2 cellular contexts compared by ENCODE assay signal in the genomic region with DNA sequence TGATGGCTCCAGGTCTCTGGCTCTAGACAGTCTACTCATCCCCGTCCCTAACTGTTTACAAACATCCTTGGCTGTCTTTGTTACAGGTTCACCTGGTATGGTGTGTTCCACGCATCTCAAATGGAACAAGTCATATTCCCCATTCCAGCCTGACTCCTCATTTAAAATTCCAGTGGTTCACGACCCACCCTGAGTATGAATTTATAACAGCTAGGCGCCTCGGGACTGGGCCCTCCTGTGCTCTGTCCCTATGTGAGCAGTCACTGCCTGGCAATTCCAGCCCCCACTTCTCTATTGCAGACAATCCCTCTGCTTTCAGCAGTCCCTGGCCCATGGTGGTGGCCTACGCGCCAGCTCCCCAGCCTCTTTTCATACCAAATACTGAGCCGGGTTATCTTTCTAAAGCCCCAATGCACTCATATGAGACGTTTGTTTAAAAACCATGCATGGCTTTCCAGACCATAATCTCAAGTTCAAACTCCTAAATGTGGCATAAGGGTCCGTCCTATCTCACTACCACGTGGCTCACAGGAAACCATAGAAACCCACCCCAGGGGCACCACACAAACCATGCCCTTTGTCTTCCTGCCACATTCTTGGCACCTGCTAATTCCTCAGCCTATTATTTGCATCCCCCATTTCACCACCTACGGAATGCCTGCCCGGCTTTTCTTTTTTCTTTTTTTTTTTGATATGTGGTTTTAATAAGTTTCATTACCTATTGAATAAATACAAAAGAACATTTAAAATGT.
TF ChIP-seq lines count a peak whose summit lies in the region.

No MANE protein-coding gene starts in this region.

TF ChIP-seq in SK-N-SH, 30 proteins besides CTCF, POLR2A, EP300 and RAD21 (continued from another document):
- TF ChIP-seq, protein P1, sequence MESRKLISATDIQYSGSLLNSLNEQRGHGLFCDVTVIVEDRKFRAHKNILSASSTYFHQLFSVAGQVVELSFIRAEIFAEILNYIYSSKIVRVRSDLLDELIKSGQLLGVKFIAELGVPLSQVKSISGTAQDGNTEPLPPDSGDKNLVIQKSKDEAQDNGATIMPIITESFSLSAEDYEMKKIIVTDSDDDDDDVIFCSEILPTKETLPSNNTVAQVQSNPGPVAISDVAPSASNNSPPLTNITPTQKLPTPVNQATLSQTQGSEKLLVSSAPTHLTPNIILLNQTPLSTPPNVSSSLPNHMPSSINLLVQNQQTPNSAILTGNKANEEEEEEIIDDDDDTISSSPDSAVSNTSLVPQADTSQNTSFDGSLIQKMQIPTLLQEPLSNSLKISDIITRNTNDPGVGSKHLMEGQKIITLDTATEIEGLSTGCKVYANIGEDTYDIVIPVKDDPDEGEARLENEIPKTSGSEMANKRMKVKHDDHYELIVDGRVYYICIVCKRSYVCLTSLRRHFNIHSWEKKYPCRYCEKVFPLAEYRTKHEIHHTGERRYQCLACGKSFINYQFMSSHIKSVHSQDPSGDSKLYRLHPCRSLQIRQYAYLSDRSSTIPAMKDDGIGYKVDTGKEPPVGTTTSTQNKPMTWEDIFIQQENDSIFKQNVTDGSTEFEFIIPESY (IDR thresholded peaks at IDR 0.05; ENCODE audit: borderline replicate concordance, low read depth), result no peak
- TF ChIP-seq SMC3 (IDR thresholded peaks at IDR 0.05; ENCODE audit: low read depth, low read length) (no peak), MEF2A (IDR thresholded peaks at IDR 0.05; ENCODE audit: borderline replicate concordance, low read depth) (no peak), GABPA (IDR thresholded peaks at IDR 0.05; ENCODE audit: low read depth) (no peak), GATA2 (CRISPR knock-in tag; IDR thresholded peaks at IDR 0.05) (no peak), RFX5 (IDR thresholded peaks at IDR 0.05; ENCODE audit: low read length) (no peak), TAF1 (IDR thresholded peaks at IDR 0.05; ENCODE audit: borderline replicate concordance, low read depth, low read length) (no peak), ELF1 (IDR thresholded peaks at IDR 0.05) (no peak), NRF1 (IDR thresholded peaks at IDR 0.05; ENCODE audit: low read depth, low read length) (no peak)
- TF ChIP-seq, protein P2, sequence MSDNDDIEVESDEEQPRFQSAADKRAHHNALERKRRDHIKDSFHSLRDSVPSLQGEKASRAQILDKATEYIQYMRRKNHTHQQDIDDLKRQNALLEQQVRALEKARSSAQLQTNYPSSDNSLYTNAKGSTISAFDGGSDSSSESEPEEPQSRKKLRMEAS (IDR thresholded peaks at IDR 0.05; ENCODE audit: low read depth), result no peak
TF ChIP-seq in SK-N-SH: peak in this region for 0.

TF ChIP-seq in SK-N-SH treated with all-trans-retinoic acid at 6 μM for 48 hours, 23 proteins besides CTCF, POLR2A, EP300 and RAD21 (continued from another document):
- TF ChIP-seq, protein P3, sequence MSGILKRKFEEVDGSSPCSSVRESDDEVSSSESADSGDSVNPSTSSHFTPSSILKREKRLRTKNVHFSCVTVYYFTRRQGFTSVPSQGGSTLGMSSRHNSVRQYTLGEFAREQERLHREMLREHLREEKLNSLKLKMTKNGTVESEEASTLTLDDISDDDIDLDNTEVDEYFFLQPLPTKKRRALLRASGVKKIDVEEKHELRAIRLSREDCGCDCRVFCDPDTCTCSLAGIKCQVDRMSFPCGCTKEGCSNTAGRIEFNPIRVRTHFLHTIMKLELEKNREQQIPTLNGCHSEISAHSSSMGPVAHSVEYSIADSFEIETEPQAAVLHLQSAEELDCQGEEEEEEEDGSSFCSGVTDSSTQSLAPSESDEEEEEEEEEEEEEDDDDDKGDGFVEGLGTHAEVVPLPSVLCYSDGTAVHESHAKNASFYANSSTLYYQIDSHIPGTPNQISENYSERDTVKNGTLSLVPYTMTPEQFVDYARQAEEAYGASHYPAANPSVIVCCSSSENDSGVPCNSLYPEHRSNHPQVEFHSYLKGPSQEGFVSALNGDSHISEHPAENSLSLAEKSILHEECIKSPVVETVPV (CRISPR knock-in tag; IDR thresholded peaks at IDR 0.05), result no peak
- TF ChIP-seq TOX (CRISPR knock-in tag; IDR thresholded peaks at IDR 0.05; ENCODE audit: borderline replicate concordance) (no peak), ZNF565 (CRISPR knock-in tag; conservative IDR thresholded peaks at IDR 0.05; ENCODE audit: low read depth) (no peak), CSDC2 (CRISPR knock-in tag; IDR thresholded peaks at IDR 0.05) (no peak), ARNTL (CRISPR knock-in tag; IDR thresholded peaks at IDR 0.05; ENCODE audit: borderline replicate concordance, low read depth) (no peak), ZFP30 (CRISPR knock-in tag; IDR thresholded peaks at IDR 0.05) (no peak), GLIS3 (CRISPR knock-in tag; IDR thresholded peaks at IDR 0.05) (no peak)
- TF ChIP-seq, protein P4, sequence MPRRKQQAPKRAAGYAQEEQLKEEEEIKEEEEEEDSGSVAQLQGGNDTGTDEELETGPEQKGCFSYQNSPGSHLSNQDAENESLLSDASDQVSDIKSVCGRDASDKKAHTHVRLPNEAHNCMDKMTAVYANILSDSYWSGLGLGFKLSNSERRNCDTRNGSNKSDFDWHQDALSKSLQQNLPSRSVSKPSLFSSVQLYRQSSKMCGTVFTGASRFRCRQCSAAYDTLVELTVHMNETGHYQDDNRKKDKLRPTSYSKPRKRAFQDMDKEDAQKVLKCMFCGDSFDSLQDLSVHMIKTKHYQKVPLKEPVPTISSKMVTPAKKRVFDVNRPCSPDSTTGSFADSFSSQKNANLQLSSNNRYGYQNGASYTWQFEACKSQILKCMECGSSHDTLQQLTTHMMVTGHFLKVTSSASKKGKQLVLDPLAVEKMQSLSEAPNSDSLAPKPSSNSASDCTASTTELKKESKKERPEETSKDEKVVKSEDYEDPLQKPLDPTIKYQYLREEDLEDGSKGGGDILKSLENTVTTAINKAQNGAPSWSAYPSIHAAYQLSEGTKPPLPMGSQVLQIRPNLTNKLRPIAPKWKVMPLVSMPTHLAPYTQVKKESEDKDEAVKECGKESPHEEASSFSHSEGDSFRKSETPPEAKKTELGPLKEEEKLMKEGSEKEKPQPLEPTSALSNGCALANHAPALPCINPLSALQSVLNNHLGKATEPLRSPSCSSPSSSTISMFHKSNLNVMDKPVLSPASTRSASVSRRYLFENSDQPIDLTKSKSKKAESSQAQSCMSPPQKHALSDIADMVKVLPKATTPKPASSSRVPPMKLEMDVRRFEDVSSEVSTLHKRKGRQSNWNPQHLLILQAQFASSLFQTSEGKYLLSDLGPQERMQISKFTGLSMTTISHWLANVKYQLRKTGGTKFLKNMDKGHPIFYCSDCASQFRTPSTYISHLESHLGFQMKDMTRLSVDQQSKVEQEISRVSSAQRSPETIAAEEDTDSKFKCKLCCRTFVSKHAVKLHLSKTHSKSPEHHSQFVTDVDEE (CRISPR knock-in tag; IDR thresholded peaks at IDR 0.05), result no peak
